ENCODE assay signal across 1 cellular context in the genomic region with DNA sequence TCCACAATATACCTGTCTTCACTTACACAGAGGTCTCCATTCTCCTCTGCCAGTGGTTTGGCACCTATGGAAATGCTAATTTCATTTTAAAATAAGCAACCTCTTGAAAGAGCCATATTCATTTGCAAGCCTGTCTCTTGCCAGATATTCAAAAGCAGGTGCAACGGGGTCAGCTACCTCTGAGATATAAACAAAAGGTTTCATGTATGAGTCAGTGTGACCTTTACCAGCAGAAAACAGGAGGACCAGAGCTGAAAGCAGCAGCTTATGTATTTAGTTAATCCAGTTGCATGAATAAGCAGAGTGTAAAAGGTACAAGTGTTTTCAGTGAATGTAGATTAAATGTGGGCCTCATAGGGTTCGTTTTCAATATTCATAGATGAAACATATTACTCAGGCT.
TF ChIP-seq lines count a peak whose summit lies in the region.

No MANE protein-coding gene starts in this region.

TF ChIP-seq in GM23338, 12 proteins besides CTCF, POLR2A, EP300 and RAD21 (continued from another document):
- TF ChIP-seq, protein P1, sequence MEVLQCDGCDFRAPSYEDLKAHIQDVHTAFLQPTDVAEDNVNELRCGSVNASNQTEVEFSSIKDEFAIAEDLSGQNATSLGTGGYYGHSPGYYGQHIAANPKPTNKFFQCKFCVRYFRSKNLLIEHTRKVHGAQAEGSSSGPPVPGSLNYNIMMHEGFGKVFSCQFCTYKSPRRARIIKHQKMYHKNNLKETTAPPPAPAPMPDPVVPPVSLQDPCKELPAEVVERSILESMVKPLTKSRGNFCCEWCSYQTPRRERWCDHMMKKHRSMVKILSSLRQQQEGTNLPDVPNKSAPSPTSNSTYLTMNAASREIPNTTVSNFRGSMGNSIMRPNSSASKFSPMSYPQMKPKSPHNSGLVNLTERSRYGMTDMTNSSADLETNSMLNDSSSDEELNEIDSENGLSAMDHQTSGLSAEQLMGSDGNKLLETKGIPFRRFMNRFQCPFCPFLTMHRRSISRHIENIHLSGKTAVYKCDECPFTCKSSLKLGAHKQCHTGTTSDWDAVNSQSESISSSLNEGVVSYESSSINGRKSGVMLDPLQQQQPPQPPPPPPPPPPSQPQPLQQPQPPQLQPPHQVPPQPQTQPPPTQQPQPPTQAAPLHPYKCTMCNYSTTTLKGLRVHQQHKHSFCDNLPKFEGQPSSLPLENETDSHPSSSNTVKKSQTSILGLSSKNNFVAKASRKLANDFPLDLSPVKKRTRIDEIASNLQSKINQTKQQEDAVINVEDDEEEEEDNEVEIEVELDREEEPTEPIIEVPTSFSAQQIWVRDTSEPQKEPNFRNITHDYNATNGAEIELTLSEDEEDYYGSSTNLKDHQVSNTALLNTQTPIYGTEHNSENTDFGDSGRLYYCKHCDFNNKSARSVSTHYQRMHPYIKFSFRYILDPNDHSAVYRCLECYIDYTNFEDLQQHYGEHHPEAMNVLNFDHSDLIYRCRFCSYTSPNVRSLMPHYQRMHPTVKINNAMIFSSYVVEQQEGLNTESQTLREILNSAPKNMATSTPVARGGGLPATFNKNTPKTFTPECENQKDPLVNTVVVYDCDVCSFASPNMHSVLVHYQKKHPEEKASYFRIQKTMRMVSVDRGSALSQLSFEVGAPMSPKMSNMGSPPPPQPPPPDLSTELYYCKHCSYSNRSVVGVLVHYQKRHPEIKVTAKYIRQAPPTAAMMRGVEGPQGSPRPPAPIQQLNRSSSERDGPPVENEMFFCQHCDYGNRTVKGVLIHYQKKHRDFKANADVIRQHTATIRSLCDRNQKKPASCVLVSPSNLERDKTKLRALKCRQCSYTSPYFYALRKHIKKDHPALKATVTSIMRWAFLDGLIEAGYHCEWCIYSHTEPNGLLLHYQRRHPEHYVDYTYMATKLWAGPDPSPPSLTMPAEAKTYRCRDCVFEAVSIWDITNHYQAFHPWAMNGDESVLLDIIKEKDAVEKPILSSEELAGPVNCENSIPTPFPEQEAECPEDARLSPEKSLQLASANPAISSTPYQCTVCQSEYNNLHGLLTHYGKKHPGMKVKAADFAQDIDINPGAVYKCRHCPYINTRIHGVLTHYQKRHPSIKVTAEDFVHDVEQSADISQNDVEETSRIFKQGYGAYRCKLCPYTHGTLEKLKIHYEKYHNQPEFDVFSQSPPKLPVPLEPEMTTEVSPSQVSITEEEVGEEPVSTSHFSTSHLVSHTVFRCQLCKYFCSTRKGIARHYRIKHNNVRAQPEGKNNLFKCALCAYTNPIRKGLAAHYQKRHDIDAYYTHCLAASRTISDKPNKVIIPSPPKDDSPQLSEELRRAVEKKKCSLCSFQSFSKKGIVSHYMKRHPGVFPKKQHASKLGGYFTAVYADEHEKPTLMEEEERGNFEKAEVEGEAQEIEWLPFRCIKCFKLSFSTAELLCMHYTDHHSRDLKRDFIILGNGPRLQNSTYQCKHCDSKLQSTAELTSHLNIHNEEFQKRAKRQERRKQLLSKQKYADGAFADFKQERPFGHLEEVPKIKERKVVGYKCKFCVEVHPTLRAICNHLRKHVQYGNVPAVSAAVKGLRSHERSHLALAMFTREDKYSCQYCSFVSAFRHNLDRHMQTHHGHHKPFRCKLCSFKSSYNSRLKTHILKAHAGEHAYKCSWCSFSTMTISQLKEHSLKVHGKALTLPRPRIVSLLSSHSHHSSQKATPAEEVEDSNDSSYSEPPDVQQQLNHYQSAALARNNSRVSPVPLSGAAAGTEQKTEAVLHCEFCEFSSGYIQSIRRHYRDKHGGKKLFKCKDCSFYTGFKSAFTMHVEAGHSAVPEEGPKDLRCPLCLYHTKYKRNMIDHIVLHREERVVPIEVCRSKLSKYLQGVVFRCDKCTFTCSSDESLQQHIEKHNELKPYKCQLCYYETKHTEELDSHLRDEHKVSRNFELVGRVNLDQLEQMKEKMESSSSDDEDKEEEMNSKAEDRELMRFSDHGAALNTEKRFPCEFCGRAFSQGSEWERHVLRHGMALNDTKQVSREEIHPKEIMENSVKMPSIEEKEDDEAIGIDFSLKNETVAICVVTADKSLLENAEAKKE (CRISPR knock-in tag; IDR thresholded peaks at IDR 0.05) = no peak
- no peak for TF ChIP-seq ZNF114 (CRISPR knock-in tag; IDR thresholded peaks at IDR 0.05)
- TF ChIP-seq EZH2phosphoT487 (IDR thresholded peaks at IDR 0.05; ENCODE audit: unreplicated experiment) = no peak
- TF ChIP-seq, protein P2, sequence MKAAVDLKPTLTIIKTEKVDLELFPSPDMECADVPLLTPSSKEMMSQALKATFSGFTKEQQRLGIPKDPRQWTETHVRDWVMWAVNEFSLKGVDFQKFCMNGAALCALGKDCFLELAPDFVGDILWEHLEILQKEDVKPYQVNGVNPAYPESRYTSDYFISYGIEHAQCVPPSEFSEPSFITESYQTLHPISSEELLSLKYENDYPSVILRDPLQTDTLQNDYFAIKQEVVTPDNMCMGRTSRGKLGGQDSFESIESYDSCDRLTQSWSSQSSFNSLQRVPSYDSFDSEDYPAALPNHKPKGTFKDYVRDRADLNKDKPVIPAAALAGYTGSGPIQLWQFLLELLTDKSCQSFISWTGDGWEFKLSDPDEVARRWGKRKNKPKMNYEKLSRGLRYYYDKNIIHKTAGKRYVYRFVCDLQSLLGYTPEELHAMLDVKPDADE (IDR thresholded peaks at IDR 0.05) = no peak
- no peak for TF ChIP-seq STAT1 (IDR thresholded peaks at IDR 0.05; ENCODE audit: unreplicated experiment)
- TF ChIP-seq JUNB (IDR thresholded peaks at IDR 0.05; ENCODE audit: unreplicated experiment) = no peak
- no peak for TF ChIP-seq ZNF331 (CRISPR knock-in tag; IDR thresholded peaks at IDR 0.05; ENCODE audit: low read depth)
- TF ChIP-seq, protein P3, sequence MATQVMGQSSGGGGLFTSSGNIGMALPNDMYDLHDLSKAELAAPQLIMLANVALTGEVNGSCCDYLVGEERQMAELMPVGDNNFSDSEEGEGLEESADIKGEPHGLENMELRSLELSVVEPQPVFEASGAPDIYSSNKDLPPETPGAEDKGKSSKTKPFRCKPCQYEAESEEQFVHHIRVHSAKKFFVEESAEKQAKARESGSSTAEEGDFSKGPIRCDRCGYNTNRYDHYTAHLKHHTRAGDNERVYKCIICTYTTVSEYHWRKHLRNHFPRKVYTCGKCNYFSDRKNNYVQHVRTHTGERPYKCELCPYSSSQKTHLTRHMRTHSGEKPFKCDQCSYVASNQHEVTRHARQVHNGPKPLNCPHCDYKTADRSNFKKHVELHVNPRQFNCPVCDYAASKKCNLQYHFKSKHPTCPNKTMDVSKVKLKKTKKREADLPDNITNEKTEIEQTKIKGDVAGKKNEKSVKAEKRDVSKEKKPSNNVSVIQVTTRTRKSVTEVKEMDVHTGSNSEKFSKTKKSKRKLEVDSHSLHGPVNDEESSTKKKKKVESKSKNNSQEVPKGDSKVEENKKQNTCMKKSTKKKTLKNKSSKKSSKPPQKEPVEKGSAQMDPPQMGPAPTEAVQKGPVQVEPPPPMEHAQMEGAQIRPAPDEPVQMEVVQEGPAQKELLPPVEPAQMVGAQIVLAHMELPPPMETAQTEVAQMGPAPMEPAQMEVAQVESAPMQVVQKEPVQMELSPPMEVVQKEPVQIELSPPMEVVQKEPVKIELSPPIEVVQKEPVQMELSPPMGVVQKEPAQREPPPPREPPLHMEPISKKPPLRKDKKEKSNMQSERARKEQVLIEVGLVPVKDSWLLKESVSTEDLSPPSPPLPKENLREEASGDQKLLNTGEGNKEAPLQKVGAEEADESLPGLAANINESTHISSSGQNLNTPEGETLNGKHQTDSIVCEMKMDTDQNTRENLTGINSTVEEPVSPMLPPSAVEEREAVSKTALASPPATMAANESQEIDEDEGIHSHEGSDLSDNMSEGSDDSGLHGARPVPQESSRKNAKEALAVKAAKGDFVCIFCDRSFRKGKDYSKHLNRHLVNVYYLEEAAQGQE (IDR thresholded peaks at IDR 0.05; ENCODE audit: unreplicated experiment) = no peak
- TF ChIP-seq NANOG (IDR thresholded peaks at IDR 0.05; ENCODE audit: borderline replicate concordance) = no peak
- TF ChIP-seq CREB1 (CRISPR knock-in tag; IDR thresholded peaks at IDR 0.05; ENCODE audit: low read depth) = no peak
- no peak for TF ChIP-seq EZH2 (IDR thresholded peaks at IDR 0.05; ENCODE audit: low read depth, unreplicated experiment)
